8 cellular contexts compared by ENCODE assay signal in the genomic region with DNA sequence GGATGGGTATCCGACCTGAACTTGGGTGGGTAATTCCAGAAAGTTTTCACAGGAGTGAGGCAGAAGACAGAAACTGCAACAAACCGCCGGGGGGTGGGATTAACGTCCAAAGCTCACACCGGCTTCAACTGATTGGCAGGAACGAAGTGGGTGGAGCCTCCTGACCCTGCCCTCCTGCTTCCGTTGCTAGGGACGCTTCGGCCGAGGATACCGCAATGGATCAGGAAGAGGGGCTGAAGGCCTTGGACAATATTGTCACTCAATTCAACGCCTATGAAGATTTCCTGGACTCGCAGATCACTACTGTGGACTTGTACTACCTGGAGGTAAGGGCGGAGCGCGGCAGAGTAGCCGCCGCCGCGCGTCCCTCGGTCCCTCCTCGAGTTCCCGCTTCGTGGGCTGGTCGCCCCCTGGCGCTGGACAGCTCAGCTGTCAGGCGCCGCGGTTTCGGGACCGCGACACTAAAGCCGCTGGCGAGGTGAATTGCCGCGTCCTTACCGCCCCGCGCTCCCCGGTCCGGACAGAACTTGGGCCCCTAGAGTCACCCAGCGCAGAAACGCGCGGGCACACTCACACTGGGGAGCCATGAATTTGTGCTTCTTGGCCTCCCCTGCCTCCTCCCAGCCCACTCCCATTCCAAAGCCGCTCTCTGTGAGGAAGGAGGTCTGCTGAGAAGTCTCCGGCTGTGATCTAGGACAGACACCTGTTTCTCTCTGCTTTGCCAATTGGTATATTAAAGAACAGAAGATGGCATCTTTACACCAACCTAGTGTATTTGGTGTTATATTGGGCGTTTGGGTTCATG. TPM values are rescaled to one million over a fixed set of nuclear protein-coding genes. Genes with fewer than 3 reads are reported as not detected.
A peak's percentile ranks its signal among the peaks of the same experiment; 100 is the strongest.
DNase-seq lines count a peak whose midpoint lies in the region; ATAC-seq and TF ChIP-seq lines count a peak whose summit lies in the region.

A gene (plus strand): TSS at position 177 of the 805 bp plus-strand sequence.

- H3K27ac ChIP-seq in heart right ventricle = no peak within 1 kb of the TSS
- no peak within 1 kb of the TSS for H3K27ac ChIP-seq in uterus

- H3K4me3 ChIP-seq in heart right ventricle = peak within 1 kb of the TSS; percentile 28 to 72 (median 58)
- H3K4me3 ChIP-seq in uterus = peak within 1 kb of the TSS; percentile 28 to 37

- no peaks in the 10 kb centered on the region for H3K36me3 ChIP-seq in heart right ventricle
- no peaks in the 10 kb centered on the region for H3K36me3 ChIP-seq in uterus

- WGBS in heart right ventricle, 2 donors = 1% methylated on average over 49 of the region's 49 CpGs

- intact Hi-C loops in heart right ventricle (cut with DNase I) = loop anchor here in 4 of 10 donors (5.0 to 10.0 kb wide), 3 partner anchors 153 to 1383 kb away; no protein-coding TSS in a partner anchor
- intact Hi-C loops in posterior cingulate gyrus (cut with DNase I) = no loop called here
- intact Hi-C loops in uterus (cut with DNase I; ENCODE audit: low total_unique reads) = no loop called here

- TF ChIP-seq POLR2A in uterus (IDR thresholded peaks at IDR 0.05) = no peak

- H3K9me3 ChIP-seq in heart right ventricle = no peaks in the 10 kb centered on the region
- H3K9me3 ChIP-seq in uterus = no peaks in the 10 kb centered on the region

- DNase-seq in EH (ENCODE audit: low read depth) (peak; percentile 95), KG1 (lab: John Stamatoyannopoulos, UW) (peak; percentile 82), SK-MEL-5 (ENCODE audit: low read depth, low spot score) (peak; percentile 87), heart right ventricle (peak; percentile 70 to 74), posterior cingulate gyrus (peak in 8 of 10 donors; percentile 41 to 90 (median 56)), uterus (peak; percentile 60 to 68)
- peak; percentile 34 for DNase-seq in activated naive CD8-positive, alpha-beta T cell treated with anti-CD3 and anti-CD28 coated beads, Interleukin-2, amount 50 U/mL, for 16 hours (ENCODE audit: low read depth, low spot score)

- in situ Hi-C loops in SK-MEL-5 (cut with HindIII; ENCODE audit: low pct_unique_long_range_greater_than_20kb, low sequenced_read_pairs) = no loop called here

- H3K4me1 ChIP-seq in heart right ventricle (peaks cover 0 to 16% (median 6%) of the 10 kb centered on the region in 9 donors), uterus (no peaks in the 10 kb centered on the region)

- H3K27me3 ChIP-seq in heart right ventricle (peaks cover 0 to 46% (median 20%) of the 10 kb centered on the region in 7 donors), uterus (peaks cover 0 to 18% of the 10 kb centered on the region in 2 donors)

- TF ChIP-seq CTCF in heart right ventricle (IDR thresholded peaks at IDR 0.05) (peak in 7 of 9 donors; percentile 25 to 64 (median 51)), uterus (IDR thresholded peaks at IDR 0.05) (peak in 2 of 4 experiments; percentile 34 to 39)

- ATAC-seq in GM21825 (IDR thresholded peaks at IDR 0.05; ENCODE audit: unreplicated experiment) (peak; percentile 99), heart right ventricle (peak; percentile 92 to 99 (median 96))

RNA-seq across cellular contexts. Expression of the gene that starts here (rescaled TPM):
- not detected in 2 replicates for total RNA-seq in SK-MEL-5 (2014; rRNA removed; shearing (Covaris generic))
- not detected in 2 replicates for polyA plus RNA-seq in SK-MEL-5 (2015; cell fraction: cytosol; rRNA removed)
- polyA plus RNA-seq in SK-MEL-5 (2015; cell fraction: nucleus; rRNA removed) = not detected in 2 replicates
- total RNA-seq in heart right ventricle = under 1 TPM in 1 of 10 donors, not detected in 9; 0.93 TPM
- polyA plus RNA-seq in heart right ventricle = not detected
- 1 to 10 TPM in 1 of 4 donors, not detected in 3; 1.2 TPM for total RNA-seq in uterus

Comparison
In these comparisons a context has a peak if more than half of its experiments do, and no peak if none do; other contexts are left out.
1. Peak in DNase-seq in SK-MEL-5; RNA of the gene not detected or under 1 TPM.
2. Peak in DNase-seq, ATAC-seq and H3K4me3 ChIP-seq in heart right ventricle; RNA of the gene not detected or under 1 TPM.
3. DNase-seq: peak in every context shown above with its lines; median percentile 95 in EH; 87 in SK-MEL-5; 82 in KG1; 72 in heart right ventricle; 64 in uterus; 56 in posterior cingulate gyrus; 34 in activated naive CD8-positive, alpha-beta T cell treated with anti-CD3 and anti-CD28 coated beads, Interleukin-2, amount 50 U/mL, for 16 hours.